ENCODE assay signal across 8 cellular contexts in the genomic region with DNA sequence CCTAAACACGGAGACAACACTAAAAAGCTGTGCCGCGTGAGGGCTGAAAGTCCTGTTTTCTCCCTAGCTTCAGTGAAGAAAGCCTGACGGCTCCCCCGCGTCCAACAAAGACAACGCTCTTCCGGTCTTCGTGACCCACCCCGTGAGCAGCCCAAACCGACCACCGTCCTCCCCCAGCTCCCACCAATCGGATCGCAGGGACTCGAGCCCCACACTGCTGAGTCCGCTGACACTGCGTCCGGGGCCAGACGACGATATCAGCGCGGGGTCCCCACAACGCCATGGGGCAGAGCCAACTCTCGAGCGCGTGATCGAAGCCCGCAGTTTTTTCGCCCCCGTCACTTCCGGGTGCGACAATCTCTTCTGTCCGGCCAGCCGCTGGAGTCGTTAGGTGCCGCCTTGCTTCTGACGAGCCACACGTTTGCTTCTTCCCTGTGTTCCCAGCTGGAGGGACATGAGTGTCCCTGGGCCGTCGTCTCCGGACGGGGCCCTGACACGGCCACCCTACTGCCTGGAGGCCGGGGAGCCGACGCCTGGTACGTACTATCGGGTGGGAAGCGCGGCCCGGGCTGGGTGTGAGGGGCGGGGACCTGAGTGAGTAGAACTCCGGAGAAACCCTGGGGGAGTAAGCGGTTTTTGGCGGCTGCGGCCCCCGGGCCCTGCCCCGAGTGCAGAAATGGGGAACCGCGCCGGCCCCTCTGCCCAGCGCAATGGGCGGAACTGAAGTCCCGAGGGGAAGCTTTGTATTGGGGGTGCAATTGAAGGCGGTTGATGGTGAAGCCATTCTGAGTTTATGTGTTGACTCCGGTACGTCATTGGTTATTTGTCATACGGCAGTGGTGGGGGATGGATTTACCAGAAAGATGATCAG. TPM values are rescaled to one million over a fixed set of nuclear protein-coding genes. Genes with fewer than 3 reads are reported as not detected.
A peak's percentile ranks its signal among the peaks of the same experiment; 100 is the strongest.
DNase-seq lines count a peak whose midpoint lies in the region; ATAC-seq and TF ChIP-seq lines count a peak whose summit lies in the region.

A gene with protein sequence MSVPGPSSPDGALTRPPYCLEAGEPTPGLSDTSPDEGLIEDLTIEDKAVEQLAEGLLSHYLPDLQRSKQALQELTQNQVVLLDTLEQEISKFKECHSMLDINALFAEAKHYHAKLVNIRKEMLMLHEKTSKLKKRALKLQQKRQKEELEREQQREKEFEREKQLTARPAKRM (plus strand): TSS at position 390 of the 871 bp plus-strand sequence. CDS start 65 bp downstream, at position 455.

- H3K4me1 ChIP-seq in NT2/D1 (ENCODE audit: insufficient read depth, insufficient read length) (no peaks in the 10 kb centered on the region), endodermal cell (ENCODE audit: control insufficient read depth, insufficient read depth, low read length) (peaks cover 3% of the 10 kb centered on the region)

- H3K27me3 ChIP-seq in NT2/D1 (ENCODE audit: insufficient read depth, insufficient read length) (no peaks in the 10 kb centered on the region), endodermal cell (ENCODE audit: control insufficient read depth, insufficient read depth, low read length, poor library complexity, severe bottlenecking) (no peaks in the 10 kb centered on the region)

- peaks cover 6% of the 10 kb centered on the region for H3K36me3 ChIP-seq in NT2/D1 (ENCODE audit: insufficient read depth, insufficient read length, low read length)
- H3K36me3 ChIP-seq in endodermal cell (ENCODE audit: control insufficient read depth, insufficient read depth, low read length) = peaks cover 7% of the 10 kb centered on the region

- 0% methylated on average over 22 to 68 of the region's 68 CpGs for WGBS in endodermal cell (ENCODE audit: insufficient coverage in 1 of 2, insufficient read length in 1 of 2), 2 experiments

- peak within 1 kb of the TSS; percentile 99 for H3K27ac ChIP-seq in endodermal cell (ENCODE audit: low read depth, low read length)

- H3K9me3 ChIP-seq in NT2/D1 (ENCODE audit: insufficient read depth, low read length) = no peaks in the 10 kb centered on the region
- H3K9me3 ChIP-seq in endodermal cell (ENCODE audit: control insufficient read depth, low read length) = peaks cover 12% of the 10 kb centered on the region

- H3K27ac Mint-ChIP-seq in endodermal cell = peak within 1 kb of the TSS; percentile 100

- DNase-seq in COLO668 (lab: John Stamatoyannopoulos, UW; ENCODE audit: unreplicated experiment) = peak; percentile 91
- DNase-seq in HS-5 (ENCODE audit: low read depth) = peak; percentile 79
- DNase-seq in NT2/D1 (ENCODE audit: low read depth, low spot score) = peak; percentile 73
- peak; percentile 76 for DNase-seq in activated CD8-positive, alpha-beta memory T cell treated with anti-CD3 and anti-CD28 coated beads, Interleukin-2, amount 50 U/mL, for 1 hour (ENCODE audit: extremely low read depth)
- peak; percentile 96 for DNase-seq in endodermal cell
- peak; percentile 98 for DNase-seq in mesenteric fat pad (ENCODE audit: low spot score)
- peak; percentile 79 for DNase-seq in stimulated activated CD8-positive, alpha-beta memory T cell treated with anti-CD3 and anti-CD28 coated beads, Interleukin-15, amount 100 ng/mL, for 24 hours (ENCODE audit: low read depth)

- H3K27me3 Mint-ChIP-seq in endodermal cell (ENCODE audit: insufficient read depth) = no peaks in the 10 kb centered on the region

- H3K9ac ChIP-seq in NT2/D1 (ENCODE audit: insufficient read length, low read depth) = peak within 1 kb of the TSS; percentile 92
- H3K9ac ChIP-seq in endodermal cell (ENCODE audit: extremely low read depth, low read length, poor library complexity, severe bottlenecking) = peak within 1 kb of the TSS; percentile 98

- no peak for TF ChIP-seq CTCF in endodermal cell (conservative IDR thresholded peaks at IDR 0.05)

- H3K4me3 ChIP-seq in NT2/D1 (ENCODE audit: insufficient read length, low read depth) (peak within 1 kb of the TSS; percentile 79), endodermal cell (ENCODE audit: low read length) (peak within 1 kb of the TSS; percentile 94)

- peaks cover 9% of the 10 kb centered on the region for H3K36me3 Mint-ChIP-seq in endodermal cell (ENCODE audit: low read depth)

- peak; percentile 54 for ATAC-seq in GM19468 (IDR thresholded peaks at IDR 0.05; ENCODE audit: extremely low read depth, unreplicated experiment)

- peak within 1 kb of the TSS; percentile 90 for H3K4me3 Mint-ChIP-seq in endodermal cell

- H3K9me3 Mint-ChIP-seq in endodermal cell = peaks cover 23% of the 10 kb centered on the region

- H3K4me1 Mint-ChIP-seq in endodermal cell = peaks cover 25% of the 10 kb centered on the region

RNA-seq across cellular contexts. Expression of the gene that starts here (rescaled TPM):
- total RNA-seq in endodermal cell (10 to 100 TPM; 43.3 to 46.8 TPM), mesenteric fat pad (66.8 TPM)
- polyA plus RNA-seq in endodermal cell (2013, experiment 1 of 2) = 48.4 TPM
- polyA plus RNA-seq in endodermal cell (2013, experiment 2 of 2) = 46.7 TPM

Comparison
In these comparisons a context has a peak if more than half of its experiments do, and no peak if none do; other contexts are left out.
1. Peak in every context shown above with its lines: DNase-seq, ATAC-seq, H3K4me3 ChIP-seq and H3K27ac ChIP-seq.